In the genomic region with DNA sequence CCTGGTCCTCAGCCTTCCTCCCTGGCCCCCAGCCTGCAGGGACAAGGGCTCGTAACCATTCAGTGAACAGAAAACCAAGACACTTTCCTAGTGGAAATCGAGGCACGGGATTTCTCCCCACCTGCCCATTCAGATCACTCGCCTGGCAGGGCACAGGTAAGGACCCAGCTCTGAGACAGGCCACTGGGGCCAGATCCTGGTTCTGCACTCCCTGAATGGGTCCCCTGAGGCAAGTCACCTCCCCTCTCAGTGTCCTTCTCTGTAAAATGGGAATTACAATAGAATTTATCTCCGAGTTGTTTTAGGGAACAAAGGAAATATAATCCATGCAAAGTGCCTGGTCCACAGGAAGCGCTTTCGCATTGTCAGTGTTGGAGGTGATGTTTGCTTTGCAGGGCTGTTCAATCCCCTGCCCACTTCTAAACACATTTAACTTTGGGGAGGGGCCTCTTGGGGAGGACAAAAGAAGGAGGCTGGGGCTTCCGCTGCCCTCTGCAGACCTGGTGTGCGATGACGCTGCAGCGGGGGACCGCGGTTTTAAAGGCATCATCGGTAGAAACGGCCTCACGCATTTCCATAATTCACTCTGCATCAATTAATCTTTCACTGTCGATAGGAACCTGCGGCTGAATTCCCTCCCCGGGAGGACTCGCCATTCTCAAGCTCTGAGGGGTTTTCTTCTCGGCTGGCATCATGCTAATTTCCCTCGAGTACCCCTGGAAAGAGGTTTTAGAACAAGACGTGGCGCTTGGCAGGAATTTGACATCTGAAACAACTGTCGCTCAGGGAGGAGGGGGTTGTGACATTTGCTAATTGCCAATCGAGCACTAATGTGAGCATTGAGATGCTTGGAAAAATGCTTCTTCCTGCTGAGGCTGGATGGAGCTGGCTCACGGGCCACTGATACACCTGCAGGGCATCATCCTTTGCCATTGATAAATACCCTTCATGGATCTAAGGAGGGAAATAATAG, we compare ENCODE assay signal across 26 cellular contexts.
DNase-seq lines count a peak whose midpoint lies in the region; ATAC-seq and TF ChIP-seq lines count a peak whose summit lies in the region.
"Had no signal": no experiment of that assay in that cellular context is flagged by ENCODE, and none has a peak within 500 bp of the region (broad histone marks: within the 10 kb centered on the region; RNA-seq: fewer than 3 reads in every experiment).

No MANE protein-coding gene starts in this region.

- WGBS in right cardiac atrium, result 39% methylated on average over 27 of the region's 27 CpGs
- 27 to 36% methylated on average over 22 to 27 of the region's 27 CpGs for WGBS in esophagus squamous epithelium, 2 donors

- H3K4me1 Mint-ChIP-seq in CD14-positive monocyte, result no peaks in the 10 kb centered on the region

- H3K9me3 ChIP-seq in right cardiac atrium (ENCODE audit: control insufficient read depth, low read length) (no peaks in the 10 kb centered on the region), esophagus squamous epithelium (no peaks in the 10 kb centered on the region)
- H3K9me3 ChIP-seq: MG63, tibial artery had no signal

- H3K4me1 ChIP-seq in right cardiac atrium (ENCODE audit: control insufficient read depth, insufficient read depth, low read length), result no peaks in the 10 kb centered on the region
- H3K4me1 ChIP-seq in esophagus squamous epithelium, result peaks cover 0 to 26% (median 0%) of the 10 kb centered on the region in 3 donors

- peaks cover 0 to 3% (median 0%) of the 10 kb centered on the region in 7 donors for H3K9me3 Mint-ChIP-seq in CD14-positive monocyte
- H3K9me3 Mint-ChIP-seq: activated naive CD4-positive, alpha-beta T cell treated with anti-CD3 and anti-CD28 coated beads for 36 hours; activated T-cell treated with anti-CD3 and anti-CD28 coated beads, Interleukin-2, amount 50 U/mL, for 24 hours; CD4-positive, alpha-beta memory T cell; IgD-negative memory B cell; naive thymus-derived CD8-positive, alpha-beta T cell; stimulated activated naive CD8-positive, alpha-beta T cell treated with anti-CD3 and anti-CD28 coated beads, Interleukin-15, Interleukin-2, amounts not matched to agents 100 ng/mL and 50 ng/mL, for 24 hours had no signal

- no peaks in the 10 kb centered on the region for H3K36me3 ChIP-seq in esophagus squamous epithelium
- H3K36me3 ChIP-seq: MG63, tibial artery had no signal

- no peak overlapping the region for H3K4me3 Mint-ChIP-seq in CD14-positive monocyte
- H3K4me3 Mint-ChIP-seq: activated CD8-positive, alpha-beta T cell treated with anti-CD3 and anti-CD28 coated beads, Interleukin-2, amount 10 ng/mL, durations not matched to agents 7 days and 5 days; activated naive CD4-positive, alpha-beta T cell treated with anti-CD3 and anti-CD28 coated beads for 36 hours; activated T-cell treated with anti-CD3 and anti-CD28 coated beads, Interleukin-2, amount 50 U/mL, for 24 hours; CD4-positive, alpha-beta memory T cell; IgD-negative memory B cell; naive thymus-derived CD8-positive, alpha-beta T cell; stimulated activated naive CD8-positive, alpha-beta T cell treated with anti-CD3 and anti-CD28 coated beads, Interleukin-15, Interleukin-2, amounts not matched to agents 100 ng/mL and 50 ng/mL, for 24 hours had no signal

- H3K27me3 Mint-ChIP-seq in CD14-positive monocyte (ENCODE audit: low read depth in 3 of 3), result peaks cover 17 to 43% (median 29%) of the 10 kb centered on the region in 3 donors

- no peak for TF ChIP-seq POLR2A in esophagus squamous epithelium (IDR thresholded peaks at IDR 0.05)

- H3K27me3 ChIP-seq in right cardiac atrium (ENCODE audit: control insufficient read depth, insufficient read depth) (no peaks in the 10 kb centered on the region), esophagus squamous epithelium (peaks cover 0 to 70% (median 0%) of the 10 kb centered on the region in 4 donors)
- H3K27me3 ChIP-seq: MG63 had no signal

- H3K27ac Mint-ChIP-seq in CD14-positive monocyte, result peak overlapping the region in 1 of 7 donors; percentile 75
- H3K27ac Mint-ChIP-seq: activated CD8-positive, alpha-beta T cell treated with anti-CD3 and anti-CD28 coated beads, Interleukin-2, amount 10 ng/mL, durations not matched to agents 7 days and 5 days; activated naive CD4-positive, alpha-beta T cell treated with anti-CD3 and anti-CD28 coated beads for 36 hours; activated T-cell treated with anti-CD3 and anti-CD28 coated beads, Interleukin-2, amount 50 U/mL, for 24 hours; CD4-positive, alpha-beta memory T cell; IgD-negative memory B cell; naive thymus-derived CD8-positive, alpha-beta T cell; progenitor cell of endocrine pancreas; stimulated activated naive CD8-positive, alpha-beta T cell treated with anti-CD3 and anti-CD28 coated beads, Interleukin-15, Interleukin-2, amounts not matched to agents 100 ng/mL and 50 ng/mL, for 24 hours had no signal

- no peak for TF ChIP-seq CTCF in esophagus squamous epithelium (IDR thresholded peaks at IDR 0.05)
- no peak for TF ChIP-seq CTCF in CD14-positive monocyte (IDR thresholded peaks at IDR 0.05)

- DNase-seq in left ventricle myocardium superior (peak; percentile 11), right cardiac atrium (no peak), NCI-H748 (lab: John Stamatoyannopoulos, UW; ENCODE audit: unreplicated experiment) (peak; percentile 95), iPS-NIHi11 (ENCODE audit: low spot score) (peak; percentile 55), esophagus squamous epithelium (lab: John Stamatoyannopoulos, UW) (no peak), CD14-positive monocyte (ENCODE audit: low spot score) (no peak), NCI-H2081 treated with DMSO at 0.1 percent for 48 hours (lab: John Stamatoyannopoulos, UW) (no peak)
- DNase-seq: activated CD8-positive, alpha-beta T cell treated with anti-CD3 and anti-CD28 coated beads, Interleukin-2, amount 10 ng/mL, durations not matched to agents 7 days and 5 days; activated naive CD4-positive, alpha-beta T cell treated with anti-CD3 and anti-CD28 coated beads for 36 hours; activated T-cell treated with anti-CD3 and anti-CD28 coated beads, Interleukin-2, amount 50 U/mL, for 24 hours; CD4-positive, alpha-beta memory T cell; central memory CD4-positive, alpha-beta T cell; erythroblast; foreskin melanocyte; hippocampal formation; MG63; NCI-H187 treated with DMSO at 0.1 percent for 48 hours; NCI-H446 treated with DMSO at 0.1 percent for 48 hours; stimulated activated CD4-positive, alpha-beta T cell treated with anti-CD3 and anti-CD28 coated beads, Interleukin-4, amount 100 ng/mL, for 1 hour; tibial artery had no signal

- H3K36me3 Mint-ChIP-seq in CD14-positive monocyte, result no peaks in the 10 kb centered on the region
- H3K36me3 Mint-ChIP-seq: CD4-positive, alpha-beta memory T cell; IgD-negative memory B cell; naive thymus-derived CD8-positive, alpha-beta T cell had no signal

- no peak overlapping the region for H3K4me3 ChIP-seq in right cardiac atrium (ENCODE audit: low read length)
- H3K4me3 ChIP-seq in esophagus squamous epithelium, result no peak overlapping the region
- H3K4me3 ChIP-seq: MG63, skin epidermis, tibial artery had no signal

- H3K27ac ChIP-seq in right cardiac atrium (ENCODE audit: low read length) (no peak overlapping the region), esophagus squamous epithelium (no peak overlapping the region)
- H3K27ac ChIP-seq: skin epidermis, tibial artery had no signal

- intact Hi-C loops in left ventricle myocardium superior (cut with micrococcal nuclease), result loop anchor here (10.0 kb wide), 1 partner anchor 195 kb away; no protein-coding TSS in a partner anchor
- intact Hi-C loops in right cardiac atrium (cut with DNase I), result loop anchor here (2.0 to 10.0 kb wide), 3 partner anchors 185 to 203 kb away; partner anchors contain the start of gene FGF19 (in 1 of the 4)
- intact Hi-C loops in esophagus squamous epithelium (cut with DNase I), result loop anchor here (5.0 to 10.0 kb wide), 2 partner anchors 185 to 207 kb away; partner anchors contain the start of gene FGF19
- intact Hi-C loops in CD14-positive monocyte (cut with micrococcal nuclease), result loop anchor here in 1 of 2 donors (5.0 kb wide), 1 partner anchor 247 kb away; the partner anchor contains the start of gene CCND1

- ATAC-seq in left ventricle myocardium superior (no peak), right cardiac atrium (no peak), HG02840 (IDR thresholded peaks at IDR 0.05; ENCODE audit: low FRiP score, unreplicated experiment) (no peak)

Comparison
In these comparisons a context has a peak if more than half of its experiments do, and no peak if none do; other contexts are left out.
1. DNase-seq: peak in left ventricle myocardium superior (single experiment), NCI-H748 (single experiment) and iPS-NIHi11 (single experiment); none in right cardiac atrium (0 of 3), esophagus squamous epithelium (single experiment), CD14-positive monocyte (single experiment) and NCI-H2081 treated with DMSO at 0.1 percent for 48 hours (single experiment).